Comparison of ENCODE assay signal across 13 cellular contexts in genomic region chr1:200161801-200162200, GRCh38.
DNase-seq lines count a peak whose midpoint lies in the region; ATAC-seq, FAIRE-seq and TF ChIP-seq lines count a peak whose summit lies in the region.
"Had no signal": no experiment of that assay in that cellular context is flagged by ENCODE, and none has a peak within 500 bp of the region (broad histone marks: within the 10 kb centered on the region; RNA-seq: fewer than 3 reads in every experiment).

No MANE protein-coding gene starts in this region.

- H3K4me3 ChIP-seq in LNCaP clone FGC (ENCODE audit: low read depth, low read length) (no peak overlapping the region), epithelial cell of esophagus (ENCODE audit: low read length) (no peak overlapping the region), small intestine (ENCODE audit: low read depth in 1 of 2, low read length in 2 of 2) (no peak overlapping the region), HAP-1 (no peak overlapping the region)

- no peak for ATAC-seq in Right ventricle myocardium superior (ENCODE audit: poor library complexity)

- peaks cover 0 to 1% of the 10 kb centered on the region in 2 donors for H3K36me3 ChIP-seq in small intestine (ENCODE audit: control insufficient read depth in 2 of 2, insufficient read depth in 2 of 2, low read length in 2 of 2)
- no peaks in the 10 kb centered on the region for H3K36me3 ChIP-seq in HAP-1 (replicated peaks)

- no peaks in the 10 kb centered on the region for H3K4me1 ChIP-seq in small intestine (ENCODE audit: control insufficient read depth in 2 of 2, insufficient read depth in 1 of 2, low read depth in 1 of 2, low read length in 1 of 2)
- 0 out of 2 replicates have a peak, but pooled peaks cover 2% of the 10 kb centered on the region for H3K4me1 ChIP-seq in HAP-1

- TF ChIP-seq CTCF in LNCaP clone FGC (IDR thresholded peaks at IDR 0.05; ENCODE audit: control insufficient read depth, extremely low read depth, insufficient read depth) (no peak), epithelial cell of esophagus (IDR thresholded peaks at IDR 0.05; ENCODE audit: insufficient read depth, low read depth, low read length, missing control alignments) (no peak)

- in situ Hi-C loops in HAP-1 (cut with MboI; ENCODE audit: low sequenced_read_pairs) = no loop called here

- DNase-seq in LNCaP clone FGC (ENCODE audit: low read depth) (peak; percentile 57), NCI-H2227 (lab: John Stamatoyannopoulos, UW; ENCODE audit: unreplicated experiment) (peak; percentile 41), epithelial cell of esophagus (ENCODE audit: low read depth) (peak; percentile 57), small intestine (peak; percentile 20), anterior cingulate cortex (lab: John Stamatoyannopoulos, UW) (no peak), HAP-1 (ENCODE audit: low spot score in 2 of 2) (no peak), Right ventricle myocardium superior (no peak)
- DNase-seq: C1 segment of cervical spinal cord; Calu3; CD4-positive, alpha-beta T cell; DMS 273 treated with DMSO at 0.1 percent for 48 hours had no signal

- H3K9me3 ChIP-seq in small intestine (ENCODE audit: control insufficient read depth, low read depth) = no peaks in the 10 kb centered on the region
- no peaks in the 10 kb centered on the region for H3K9me3 ChIP-seq in HAP-1

- H3K27me3 ChIP-seq in small intestine (ENCODE audit: control insufficient read depth in 2 of 2, insufficient read depth in 2 of 2, low read length in 2 of 2) (no peaks in the 10 kb centered on the region), HAP-1 (ENCODE audit: low read depth) (no peaks in the 10 kb centered on the region)

- 53 to 76% (median 54%) methylated on average over 4 of the region's 4 CpGs for WGBS in small intestine, 3 donors

- H3K27ac ChIP-seq in small intestine (ENCODE audit: low read depth in 1 of 2, low read length in 1 of 2) = no peak overlapping the region

- FAIRE-seq in small intestine (lab: Jason Lieb, UNC) = no peak
- FAIRE-seq: A204.1, H54 had no signal

- intact Hi-C loops in Right ventricle myocardium superior (cut with DNase I) = no loop called here

Comparison
In these comparisons a context has a peak if more than half of its experiments do, and no peak if none do; other contexts are left out.
1. DNase-seq: peak in LNCaP clone FGC (single experiment), NCI-H2227 (single experiment), epithelial cell of esophagus (single experiment) and small intestine (single experiment); none in anterior cingulate cortex (0 of 58), HAP-1 (0 of 2) and Right ventricle myocardium superior (single experiment).